In the genomic region with DNA sequence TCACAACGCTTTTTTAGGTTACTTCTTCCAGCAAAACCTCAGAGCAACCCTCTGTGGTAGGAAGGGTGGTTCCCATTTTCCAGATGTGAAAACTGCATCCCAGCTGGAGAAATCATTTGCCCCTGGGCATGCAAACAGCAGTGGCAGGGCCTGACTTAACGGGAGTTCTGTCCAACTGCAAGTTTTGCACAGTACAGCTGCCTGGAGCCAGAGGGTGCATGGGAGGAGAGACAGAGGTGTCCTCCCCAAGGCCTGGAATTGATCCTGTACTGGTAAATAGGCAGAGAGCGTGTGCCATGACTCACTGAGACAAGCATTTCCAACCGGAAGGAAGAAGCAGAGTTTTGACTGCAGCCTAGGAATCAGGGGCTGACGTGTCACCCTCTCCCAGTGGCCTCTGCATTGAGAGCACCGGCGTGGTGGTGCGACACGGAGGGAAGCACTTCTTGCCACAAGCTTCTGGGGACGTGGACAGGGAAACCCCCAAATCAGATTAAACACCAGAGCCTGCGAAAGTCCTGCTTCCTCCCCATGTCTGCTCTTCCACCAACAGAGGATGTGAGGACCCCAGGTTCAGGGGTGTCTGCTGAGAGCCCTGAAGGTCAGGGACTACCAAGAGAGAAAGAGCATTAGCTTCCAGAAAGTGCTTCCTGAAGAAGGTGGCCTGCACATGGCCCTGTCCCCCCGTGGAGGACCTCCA, we compare ENCODE assay signal across 1 cellular context.
A peak's percentile ranks its signal among the peaks of the same experiment; 100 is the strongest.
TF ChIP-seq lines count a peak whose summit lies in the region.

No MANE protein-coding gene starts in this region.

TF ChIP-seq in HepG2, 621 proteins besides CTCF, POLR2A, EP300 and RAD21 (continued from another document and continues in another):
- TF ChIP-seq, protein P1, sequence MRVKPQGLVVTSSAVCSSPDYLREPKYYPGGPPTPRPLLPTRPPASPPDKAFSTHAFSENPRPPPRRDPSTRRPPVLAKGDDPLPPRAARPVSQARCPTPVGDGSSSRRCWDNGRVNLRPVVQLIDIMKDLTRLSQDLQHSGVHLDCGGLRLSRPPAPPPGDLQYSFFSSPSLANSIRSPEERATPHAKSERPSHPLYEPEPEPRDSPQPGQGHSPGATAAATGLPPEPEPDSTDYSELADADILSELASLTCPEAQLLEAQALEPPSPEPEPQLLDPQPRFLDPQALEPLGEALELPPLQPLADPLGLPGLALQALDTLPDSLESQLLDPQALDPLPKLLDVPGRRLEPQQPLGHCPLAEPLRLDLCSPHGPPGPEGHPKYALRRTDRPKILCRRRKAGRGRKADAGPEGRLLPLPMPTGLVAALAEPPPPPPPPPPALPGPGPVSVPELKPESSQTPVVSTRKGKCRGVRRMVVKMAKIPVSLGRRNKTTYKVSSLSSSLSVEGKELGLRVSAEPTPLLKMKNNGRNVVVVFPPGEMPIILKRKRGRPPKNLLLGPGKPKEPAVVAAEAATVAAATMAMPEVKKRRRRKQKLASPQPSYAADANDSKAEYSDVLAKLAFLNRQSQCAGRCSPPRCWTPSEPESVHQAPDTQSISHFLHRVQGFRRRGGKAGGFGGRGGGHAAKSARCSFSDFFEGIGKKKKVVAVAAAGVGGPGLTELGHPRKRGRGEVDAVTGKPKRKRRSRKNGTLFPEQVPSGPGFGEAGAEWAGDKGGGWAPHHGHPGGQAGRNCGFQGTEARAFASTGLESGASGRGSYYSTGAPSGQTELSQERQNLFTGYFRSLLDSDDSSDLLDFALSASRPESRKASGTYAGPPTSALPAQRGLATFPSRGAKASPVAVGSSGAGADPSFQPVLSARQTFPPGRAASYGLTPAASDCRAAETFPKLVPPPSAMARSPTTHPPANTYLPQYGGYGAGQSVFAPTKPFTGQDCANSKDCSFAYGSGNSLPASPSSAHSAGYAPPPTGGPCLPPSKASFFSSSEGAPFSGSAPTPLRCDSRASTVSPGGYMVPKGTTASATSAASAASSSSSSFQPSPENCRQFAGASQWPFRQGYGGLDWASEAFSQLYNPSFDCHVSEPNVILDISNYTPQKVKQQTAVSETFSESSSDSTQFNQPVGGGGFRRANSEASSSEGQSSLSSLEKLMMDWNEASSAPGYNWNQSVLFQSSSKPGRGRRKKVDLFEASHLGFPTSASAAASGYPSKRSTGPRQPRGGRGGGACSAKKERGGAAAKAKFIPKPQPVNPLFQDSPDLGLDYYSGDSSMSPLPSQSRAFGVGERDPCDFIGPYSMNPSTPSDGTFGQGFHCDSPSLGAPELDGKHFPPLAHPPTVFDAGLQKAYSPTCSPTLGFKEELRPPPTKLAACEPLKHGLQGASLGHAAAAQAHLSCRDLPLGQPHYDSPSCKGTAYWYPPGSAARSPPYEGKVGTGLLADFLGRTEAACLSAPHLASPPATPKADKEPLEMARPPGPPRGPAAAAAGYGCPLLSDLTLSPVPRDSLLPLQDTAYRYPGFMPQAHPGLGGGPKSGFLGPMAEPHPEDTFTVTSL (CRISPR knock-in tag; IDR thresholded peaks at IDR 0.05; ENCODE audit: borderline replicate concordance), result 0 out of 2 replicates have a peak, but pooled peaks have one; percentile 37
- TF ChIP-seq ZZZ3 (CRISPR knock-in tag; IDR thresholded peaks at IDR 0.05; ENCODE audit: borderline replicate concordance) (0 out of 2 replicates have a peak, but pooled peaks have one; percentile 38), ZNF30 (CRISPR knock-in tag; IDR thresholded peaks at IDR 0.05) (no peak), MAFG (CRISPR knock-in tag; IDR thresholded peaks at IDR 0.05) (no peak), DR1 (CRISPR knock-in tag; IDR thresholded peaks at IDR 0.05) (no peak), ZBTB3 (CRISPR knock-in tag; IDR thresholded peaks at IDR 0.05; ENCODE audit: borderline replicate concordance, low read depth) (no peak), NFE2L2 (IDR thresholded peaks at IDR 0.05; ENCODE audit: low read length) (no peak), GTF3A (CRISPR knock-in tag; conservative IDR thresholded peaks at IDR 0.05) (no peak), ZFP41 (CRISPR knock-in tag; IDR thresholded peaks at IDR 0.05; ENCODE audit: borderline replicate concordance) (no peak), ZMAT3 (CRISPR knock-in tag; conservative IDR thresholded peaks at IDR 0.05) (0 out of 2 replicates have a peak, but pooled peaks have one; percentile 51), NONO (IDR thresholded peaks at IDR 0.05) (no peak), NONO (CRISPR knock-in tag; conservative IDR thresholded peaks at IDR 0.05) (no peak), DPF2 (CRISPR knock-in tag; IDR thresholded peaks at IDR 0.05; ENCODE audit: borderline replicate concordance, low read depth) (no peak), SMAD1 (CRISPR knock-in tag; IDR thresholded peaks at IDR 0.05; ENCODE audit: borderline replicate concordance, low read depth) (no peak), NFKB2 (CRISPR knock-in tag; IDR thresholded peaks at IDR 0.05; ENCODE audit: borderline replicate concordance) (no peak; the same call in 1 of the 2 replicates), KDM5B (CRISPR knock-in tag; IDR thresholded peaks at IDR 0.05; ENCODE audit: borderline replicate concordance) (0 out of 2 replicates have a peak, but pooled peaks have one; percentile 20), RNF2 (conservative IDR thresholded peaks at IDR 0.05; ENCODE audit: low read depth) (no peak), ZNF205 (CRISPR knock-in tag; IDR thresholded peaks at IDR 0.05) (no peak), SRSF1 (optimal IDR thresholded peaks at IDR 0.05; ENCODE audit: low read depth, low read length) (no peak), MTA3 (CRISPR knock-in tag; IDR thresholded peaks at IDR 0.05) (no peak), HOXA7 (CRISPR knock-in tag; IDR thresholded peaks at IDR 0.05) (no peak), ZSCAN30 (CRISPR knock-in tag; IDR thresholded peaks at IDR 0.05) (no peak), CCDC6 (CRISPR knock-in tag; IDR thresholded peaks at IDR 0.05) (no peak), ZNF484 (CRISPR knock-in tag; IDR thresholded peaks at IDR 0.05; ENCODE audit: borderline replicate concordance, low read depth) (no peak)
- TF ChIP-seq, protein P2, sequence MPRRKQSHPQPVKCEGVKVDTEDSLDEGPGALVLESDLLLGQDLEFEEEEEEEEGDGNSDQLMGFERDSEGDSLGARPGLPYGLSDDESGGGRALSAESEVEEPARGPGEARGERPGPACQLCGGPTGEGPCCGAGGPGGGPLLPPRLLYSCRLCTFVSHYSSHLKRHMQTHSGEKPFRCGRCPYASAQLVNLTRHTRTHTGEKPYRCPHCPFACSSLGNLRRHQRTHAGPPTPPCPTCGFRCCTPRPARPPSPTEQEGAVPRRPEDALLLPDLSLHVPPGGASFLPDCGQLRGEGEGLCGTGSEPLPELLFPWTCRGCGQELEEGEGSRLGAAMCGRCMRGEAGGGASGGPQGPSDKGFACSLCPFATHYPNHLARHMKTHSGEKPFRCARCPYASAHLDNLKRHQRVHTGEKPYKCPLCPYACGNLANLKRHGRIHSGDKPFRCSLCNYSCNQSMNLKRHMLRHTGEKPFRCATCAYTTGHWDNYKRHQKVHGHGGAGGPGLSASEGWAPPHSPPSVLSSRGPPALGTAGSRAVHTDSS (CRISPR knock-in tag; conservative IDR thresholded peaks at IDR 0.05), result no peak
- TF ChIP-seq, protein P3, sequence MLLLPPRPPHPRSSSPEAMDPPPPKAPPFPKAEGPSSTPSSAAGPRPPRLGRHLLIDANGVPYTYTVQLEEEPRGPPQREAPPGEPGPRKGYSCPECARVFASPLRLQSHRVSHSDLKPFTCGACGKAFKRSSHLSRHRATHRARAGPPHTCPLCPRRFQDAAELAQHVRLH (CRISPR knock-in tag; IDR thresholded peaks at IDR 0.05; ENCODE audit: borderline replicate concordance, low read depth), result no peak
- TF ChIP-seq, protein P4, sequence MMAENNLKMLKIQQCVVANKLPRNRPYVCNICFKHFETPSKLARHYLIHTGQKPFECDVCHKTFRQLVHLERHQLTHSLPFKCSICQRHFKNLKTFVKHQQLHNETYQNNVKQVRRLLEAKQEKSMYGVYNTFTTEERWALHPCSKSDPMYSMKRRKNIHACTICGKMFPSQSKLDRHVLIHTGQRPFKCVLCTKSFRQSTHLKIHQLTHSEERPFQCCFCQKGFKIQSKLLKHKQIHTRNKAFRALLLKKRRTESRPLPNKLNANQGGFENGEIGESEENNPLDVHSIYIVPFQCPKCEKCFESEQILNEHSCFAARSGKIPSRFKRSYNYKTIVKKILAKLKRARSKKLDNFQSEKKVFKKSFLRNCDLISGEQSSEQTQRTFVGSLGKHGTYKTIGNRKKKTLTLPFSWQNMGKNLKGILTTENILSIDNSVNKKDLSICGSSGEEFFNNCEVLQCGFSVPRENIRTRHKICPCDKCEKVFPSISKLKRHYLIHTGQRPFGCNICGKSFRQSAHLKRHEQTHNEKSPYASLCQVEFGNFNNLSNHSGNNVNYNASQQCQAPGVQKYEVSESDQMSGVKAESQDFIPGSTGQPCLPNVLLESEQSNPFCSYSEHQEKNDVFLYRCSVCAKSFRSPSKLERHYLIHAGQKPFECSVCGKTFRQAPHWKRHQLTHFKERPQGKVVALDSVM (CRISPR knock-in tag; IDR thresholded peaks at IDR 0.05), result no peak
- TF ChIP-seq, protein P5, sequence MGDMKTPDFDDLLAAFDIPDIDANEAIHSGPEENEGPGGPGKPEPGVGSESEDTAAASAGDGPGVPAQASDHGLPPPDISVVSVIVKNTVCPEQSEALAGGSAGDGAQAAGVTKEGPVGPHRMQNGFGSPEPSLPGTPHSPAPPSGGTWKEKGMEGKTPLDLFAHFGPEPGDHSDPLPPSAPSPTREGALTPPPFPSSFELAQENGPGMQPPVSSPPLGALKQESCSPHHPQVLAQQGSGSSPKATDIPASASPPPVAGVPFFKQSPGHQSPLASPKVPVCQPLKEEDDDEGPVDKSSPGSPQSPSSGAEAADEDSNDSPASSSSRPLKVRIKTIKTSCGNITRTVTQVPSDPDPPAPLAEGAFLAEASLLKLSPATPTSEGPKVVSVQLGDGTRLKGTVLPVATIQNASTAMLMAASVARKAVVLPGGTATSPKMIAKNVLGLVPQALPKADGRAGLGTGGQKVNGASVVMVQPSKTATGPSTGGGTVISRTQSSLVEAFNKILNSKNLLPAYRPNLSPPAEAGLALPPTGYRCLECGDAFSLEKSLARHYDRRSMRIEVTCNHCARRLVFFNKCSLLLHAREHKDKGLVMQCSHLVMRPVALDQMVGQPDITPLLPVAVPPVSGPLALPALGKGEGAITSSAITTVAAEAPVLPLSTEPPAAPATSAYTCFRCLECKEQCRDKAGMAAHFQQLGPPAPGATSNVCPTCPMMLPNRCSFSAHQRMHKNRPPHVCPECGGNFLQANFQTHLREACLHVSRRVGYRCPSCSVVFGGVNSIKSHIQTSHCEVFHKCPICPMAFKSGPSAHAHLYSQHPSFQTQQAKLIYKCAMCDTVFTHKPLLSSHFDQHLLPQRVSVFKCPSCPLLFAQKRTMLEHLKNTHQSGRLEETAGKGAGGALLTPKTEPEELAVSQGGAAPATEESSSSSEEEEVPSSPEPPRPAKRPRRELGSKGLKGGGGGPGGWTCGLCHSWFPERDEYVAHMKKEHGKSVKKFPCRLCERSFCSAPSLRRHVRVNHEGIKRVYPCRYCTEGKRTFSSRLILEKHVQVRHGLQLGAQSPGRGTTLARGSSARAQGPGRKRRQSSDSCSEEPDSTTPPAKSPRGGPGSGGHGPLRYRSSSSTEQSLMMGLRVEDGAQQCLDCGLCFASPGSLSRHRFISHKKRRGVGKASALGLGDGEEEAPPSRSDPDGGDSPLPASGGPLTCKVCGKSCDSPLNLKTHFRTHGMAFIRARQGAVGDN (CRISPR knock-in tag; IDR thresholded peaks at IDR 0.05), result peak; percentile 94
- TF ChIP-seq, protein P6, sequence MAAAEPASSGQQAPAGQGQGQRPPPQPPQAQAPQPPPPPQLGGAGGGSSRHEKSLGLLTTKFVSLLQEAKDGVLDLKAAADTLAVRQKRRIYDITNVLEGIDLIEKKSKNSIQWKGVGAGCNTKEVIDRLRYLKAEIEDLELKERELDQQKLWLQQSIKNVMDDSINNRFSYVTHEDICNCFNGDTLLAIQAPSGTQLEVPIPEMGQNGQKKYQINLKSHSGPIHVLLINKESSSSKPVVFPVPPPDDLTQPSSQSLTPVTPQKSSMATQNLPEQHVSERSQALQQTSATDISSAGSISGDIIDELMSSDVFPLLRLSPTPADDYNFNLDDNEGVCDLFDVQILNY (CRISPR knock-in tag; conservative IDR thresholded peaks at IDR 0.05), result no peak
- TF ChIP-seq, protein P7, sequence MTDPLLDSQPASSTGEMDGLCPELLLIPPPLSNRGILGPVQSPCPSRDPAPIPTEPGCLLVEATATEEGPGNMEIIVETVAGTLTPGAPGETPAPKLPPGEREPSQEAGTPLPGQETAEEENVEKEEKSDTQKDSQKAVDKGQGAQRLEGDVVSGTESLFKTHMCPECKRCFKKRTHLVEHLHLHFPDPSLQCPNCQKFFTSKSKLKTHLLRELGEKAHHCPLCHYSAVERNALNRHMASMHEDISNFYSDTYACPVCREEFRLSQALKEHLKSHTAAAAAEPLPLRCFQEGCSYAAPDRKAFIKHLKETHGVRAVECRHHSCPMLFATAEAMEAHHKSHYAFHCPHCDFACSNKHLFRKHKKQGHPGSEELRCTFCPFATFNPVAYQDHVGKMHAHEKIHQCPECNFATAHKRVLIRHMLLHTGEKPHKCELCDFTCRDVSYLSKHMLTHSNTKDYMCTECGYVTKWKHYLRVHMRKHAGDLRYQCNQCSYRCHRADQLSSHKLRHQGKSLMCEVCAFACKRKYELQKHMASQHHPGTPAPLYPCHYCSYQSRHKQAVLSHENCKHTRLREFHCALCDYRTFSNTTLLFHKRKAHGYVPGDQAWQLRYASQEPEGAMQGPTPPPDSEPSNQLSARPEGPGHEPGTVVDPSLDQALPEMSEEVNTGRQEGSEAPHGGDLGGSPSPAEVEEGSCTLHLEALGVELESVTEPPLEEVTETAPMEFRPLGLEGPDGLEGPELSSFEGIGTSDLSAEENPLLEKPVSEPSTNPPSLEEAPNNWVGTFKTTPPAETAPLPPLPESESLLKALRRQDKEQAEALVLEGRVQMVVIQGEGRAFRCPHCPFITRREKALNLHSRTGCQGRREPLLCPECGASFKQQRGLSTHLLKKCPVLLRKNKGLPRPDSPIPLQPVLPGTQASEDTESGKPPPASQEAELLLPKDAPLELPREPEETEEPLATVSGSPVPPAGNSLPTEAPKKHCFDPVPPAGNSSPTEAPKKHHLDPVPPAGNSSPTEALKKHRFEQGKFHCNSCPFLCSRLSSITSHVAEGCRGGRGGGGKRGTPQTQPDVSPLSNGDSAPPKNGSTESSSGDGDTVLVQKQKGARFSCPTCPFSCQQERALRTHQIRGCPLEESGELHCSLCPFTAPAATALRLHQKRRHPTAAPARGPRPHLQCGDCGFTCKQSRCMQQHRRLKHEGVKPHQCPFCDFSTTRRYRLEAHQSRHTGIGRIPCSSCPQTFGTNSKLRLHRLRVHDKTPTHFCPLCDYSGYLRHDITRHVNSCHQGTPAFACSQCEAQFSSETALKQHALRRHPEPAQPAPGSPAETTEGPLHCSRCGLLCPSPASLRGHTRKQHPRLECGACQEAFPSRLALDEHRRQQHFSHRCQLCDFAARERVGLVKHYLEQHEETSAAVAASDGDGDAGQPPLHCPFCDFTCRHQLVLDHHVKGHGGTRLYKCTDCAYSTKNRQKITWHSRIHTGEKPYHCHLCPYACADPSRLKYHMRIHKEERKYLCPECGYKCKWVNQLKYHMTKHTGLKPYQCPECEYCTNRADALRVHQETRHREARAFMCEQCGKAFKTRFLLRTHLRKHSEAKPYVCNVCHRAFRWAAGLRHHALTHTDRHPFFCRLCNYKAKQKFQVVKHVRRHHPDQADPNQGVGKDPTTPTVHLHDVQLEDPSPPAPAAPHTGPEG (CRISPR knock-in tag; IDR thresholded peaks at IDR 0.05), result no peak
